In genomic region chr3:46867550-46867898, GRCh38 we compare ENCODE assay signal across 14 cellular contexts. TPM values are rescaled to one million over a fixed set of nuclear protein-coding genes. Genes with fewer than 3 reads are reported as not detected.
DNase-seq lines count a peak whose midpoint lies in the region; ATAC-seq, FAIRE-seq and TF ChIP-seq lines count a peak whose summit lies in the region.
"Had no signal": no experiment of that assay in that cellular context is flagged by ENCODE, and none has a peak within 500 bp of the region (broad histone marks: within the 10 kb centered on the region; RNA-seq: fewer than 3 reads in every experiment).

No MANE protein-coding gene starts in this region.

- H3K4me3 ChIP-seq in pancreas, result no peak overlapping the region
- H3K4me3 ChIP-seq in vagina, result no peak overlapping the region

- peaks cover 7% of the 10 kb centered on the region for H3K27me3 Mint-ChIP-seq in glutamatergic neuron (ENCODE audit: unreplicated experiment)

- H3K36me3 Mint-ChIP-seq in glutamatergic neuron (ENCODE audit: unreplicated experiment), result no peaks in the 10 kb centered on the region
- H3K36me3 Mint-ChIP-seq: activated naive CD8-positive, alpha-beta T cell had no signal

- H3K4me3 Mint-ChIP-seq in glutamatergic neuron (ENCODE audit: unreplicated experiment), result no peak overlapping the region
- H3K4me3 Mint-ChIP-seq: activated naive CD8-positive, alpha-beta T cell had no signal

- intact Hi-C loops in left ventricle myocardium superior (cut with micrococcal nuclease) (no loop called here), pancreas (cut with DNase I) (no loop called here), vagina (cut with DNase I) (loop anchor here (2.0 to 5.0 kb wide), 2 partner anchors 15 to 40 kb away; no protein-coding TSS in a partner anchor)

- TF ChIP-seq CTCF in pancreas (IDR thresholded peaks at IDR 0.05) (no peak), vagina (IDR thresholded peaks at IDR 0.05) (no peak), glutamatergic neuron (IDR thresholded peaks at IDR 0.05; ENCODE audit: partially characterized antibody, unreplicated experiment) (no peak)

- H3K4me1 Mint-ChIP-seq in glutamatergic neuron (ENCODE audit: low read depth, unreplicated experiment), result no peaks in the 10 kb centered on the region

- H3K9me3 ChIP-seq in pancreas (no peaks in the 10 kb centered on the region), vagina (no peaks in the 10 kb centered on the region)
- H3K9me3 ChIP-seq: SK-N-SH had no signal

- H3K36me3 ChIP-seq in pancreas (no peaks in the 10 kb centered on the region), vagina (no peaks in the 10 kb centered on the region)

- DNase-seq in cerebellum (ENCODE audit: low spot score) (peak; percentile 67), left ventricle myocardium superior (peak; percentile 95), pancreas (peak; percentile 50 to 89 (median 80)), vagina (ENCODE audit: extremely low spot score in 2 of 2) (no peak), NCI-H2081 treated with DMSO at 0.1 percent for 48 hours (lab: John Stamatoyannopoulos, UW) (no peak), glutamatergic neuron (no peak)
- DNase-seq: activated CD4-positive, alpha-beta T cell treated with anti-CD3 and anti-CD28 coated beads, Interleukin-2, amount 50 U/mL, for 4 hours; GOT3; MV-4-11; NCI-H69 had no signal

- H3K4me1 ChIP-seq in pancreas (peaks cover 0 to 2% (median 0%) of the 10 kb centered on the region in 3 donors), vagina (peaks cover 37% of the 10 kb centered on the region)

- TF ChIP-seq POLR2A in vagina (IDR thresholded peaks at IDR 0.05), result no peak

- ATAC-seq in left ventricle myocardium superior (peak; percentile 76), pancreas (peak; percentile 94 to 95 (median 94)), HG02588 (IDR thresholded peaks at IDR 0.05; ENCODE audit: unreplicated experiment) (no peak)

- no peak overlapping the region for H3K27ac Mint-ChIP-seq in glutamatergic neuron (ENCODE audit: unreplicated experiment)
- H3K27ac Mint-ChIP-seq: activated naive CD8-positive, alpha-beta T cell had no signal

- whole genome bisulfite sequencing in pancreas, 2 donors, result 34% methylated on average over 15 of the region's 15 CpGs

- H3K9me3 Mint-ChIP-seq in glutamatergic neuron (ENCODE audit: unreplicated experiment), result peaks cover 7% of the 10 kb centered on the region

- H3K27ac ChIP-seq in pancreas, result no peak overlapping the region
- peak overlapping the region; percentile 66 for H3K27ac ChIP-seq in vagina

- H3K27me3 ChIP-seq in pancreas (no peaks in the 10 kb centered on the region), vagina (no peaks in the 10 kb centered on the region)

- no peak for FAIRE-seq in pancreas (lab: Jason Lieb, UNC)

RNA-seq across cellular contexts. Expression of gene MYL3, which starts 4.3 kb away (rescaled TPM):
- total RNA-seq in cerebellum, result 1.3 TPM
- total RNA-seq in left ventricle myocardium superior, result 9,164 TPM
- 1 to 10 TPM in 1 of 6 donors, under 1 TPM in 3, not detected in 2; 0.26 to 2.4 (median 0.37) TPM for total RNA-seq in pancreas
- 1 to 10 TPM; 1.0 to 2.5 TPM for polyA plus RNA-seq in pancreas
- total RNA-seq in vagina, result not detected
- not detected for total RNA-seq in glutamatergic neuron (ENCODE audit: unreplicated experiment)
- total RNA-seq: mononuclear cell had no signal
- polyA plus RNA-seq: SK-N-SH had no signal

RNA-seq across cellular contexts. Expression of gene PTH1R, which starts 10.0 kb away (rescaled TPM):
- total RNA-seq in cerebellum (4.4 TPM), left ventricle myocardium superior (13.0 TPM), pancreas (1 to 10 TPM in 4 of 6 donors, under 1 TPM in 2; 0.49 to 2.9 (median 1.3) TPM), vagina (13.0 TPM), glutamatergic neuron (ENCODE audit: unreplicated experiment) (0.29 TPM)
- polyA plus RNA-seq in pancreas, result 10 to 100 TPM; 32.0 to 34.8 TPM
- total RNA-seq: mononuclear cell had no signal

Comparison
In these comparisons a context has a peak if more than half of its experiments do, and no peak if none do; other contexts are left out.
1. DNase-seq: peak in cerebellum (single experiment), left ventricle myocardium superior (single experiment) and pancreas (6 of 6); none in vagina (0 of 2), NCI-H2081 treated with DMSO at 0.1 percent for 48 hours (single experiment) and glutamatergic neuron (single experiment).
2. RNA of gene MYL3, which starts 4.3 kb away (total RNA-seq): 9,164 TPM in left ventricle myocardium superior (single experiment); 1.3 TPM in cerebellum (single experiment), not detected in vagina (single experiment), 0.26 to 2.4 TPM in pancreas and not detected in glutamatergic neuron (single experiment); every median in the first group is over 1,000 times any median in the second.